Comparison of ENCODE assay signal across 23 cellular contexts in genomic region chr16:47853635-47854034, GRCh38.
"Had no signal": no experiment of that assay in that cellular context is flagged by ENCODE, and none has a peak within 500 bp of the region (broad histone marks: within the 10 kb centered on the region; RNA-seq: fewer than 3 reads in every experiment).

No MANE protein-coding gene starts in this region.

- H3K27ac ChIP-seq: brain microvascular endothelial cell, neural progenitor cell, spleen, suprapubic skin, tibial artery had no signal

- DNase-seq: activated B cell treated with CpG ODN at 0.5 μM for 24 hours; activated CD4-positive, alpha-beta T cell treated with anti-CD3 and anti-CD28 coated beads, Interleukin-2, amount 50 U/mL, for 1 hour; activated CD8-positive, alpha-beta T cell treated with anti-CD3 and anti-CD28 coated beads for 36 hours; activated gamma-delta T cell treated with Interleukin-2 at 50 U/mL for 16 hours; activated naive CD4-positive, alpha-beta T cell treated with anti-CD3 and anti-CD28 coated beads, Interleukin-2, amount 50 U/mL, for 16 hours; activated T-cell treated with anti-CD3 and anti-CD28 coated beads, Interleukin-2, amount 50 U/mL, for 4 hours; amniotic stem cell; brain microvascular endothelial cell; endodermal cell; foreskin melanocyte; midbrain; naive thymus-derived CD4-positive, alpha-beta T cell; posterior cingulate gyrus; right cardiac atrium; spleen; stimulated activated naive CD4-positive, alpha-beta T cell; T-helper 2 cell; tibial artery had no signal

- H3K9me3 Mint-ChIP-seq: activated B cell treated with CpG ODN at 0.5 μM for 24 hours, endodermal cell had no signal

- H3K4me3 ChIP-seq: neural progenitor cell, spleen, suprapubic skin, tibial artery had no signal

- H3K27ac Mint-ChIP-seq: activated B cell treated with CpG ODN at 0.5 μM for 24 hours; activated CD8-positive, alpha-beta T cell treated with anti-CD3 and anti-CD28 coated beads for 36 hours; activated T-helper 17 cell treated with anti-CD3 and anti-CD28 coated beads, Interleukin-2, amount 50 U/mL, for 72 hours; dendritic cell treated with granulocyte-macrophage colony-stimulating factor and Interleukin-4, amounts not matched to agents 40 ng/mL and 50 ng/mL, for 4 days; endodermal cell; naive thymus-derived CD4-positive, alpha-beta T cell had no signal

- H3K27me3 Mint-ChIP-seq: activated CD8-positive, alpha-beta T cell treated with anti-CD3 and anti-CD28 coated beads for 36 hours; dendritic cell treated with granulocyte-macrophage colony-stimulating factor and Interleukin-4, amounts not matched to agents 40 ng/mL and 50 ng/mL, for 4 days had no signal

- H3K4me1 ChIP-seq: spleen, tibial artery had no signal

- H3K4me3 Mint-ChIP-seq: activated B cell treated with CpG ODN at 0.5 μM for 24 hours; activated CD8-positive, alpha-beta T cell treated with anti-CD3 and anti-CD28 coated beads for 36 hours; activated T-cell treated with anti-CD3 and anti-CD28 coated beads, Interleukin-2, amount 50 U/mL, for 4 hours; activated T-helper 17 cell treated with anti-CD3 and anti-CD28 coated beads, Interleukin-2, amount 50 U/mL, for 72 hours; dendritic cell treated with granulocyte-macrophage colony-stimulating factor and Interleukin-4, amounts not matched to agents 40 ng/mL and 50 ng/mL, for 4 days; endodermal cell; naive thymus-derived CD4-positive, alpha-beta T cell; neural progenitor cell had no signal

- H3K36me3 ChIP-seq: brain microvascular endothelial cell, neural progenitor cell, spleen, suprapubic skin, tibial artery had no signal

- H3K9me3 ChIP-seq: spleen, suprapubic skin, tibial artery had no signal

- H3K4me1 Mint-ChIP-seq: activated B cell treated with CpG ODN at 0.5 μM for 24 hours; activated T-helper 17 cell treated with anti-CD3 and anti-CD28 coated beads, Interleukin-2, amount 50 U/mL, for 72 hours; naive thymus-derived CD4-positive, alpha-beta T cell had no signal

- H3K27me3 ChIP-seq: brain microvascular endothelial cell, neural progenitor cell, suprapubic skin, tibial artery had no signal

- ATAC-seq: activated CD8-positive, alpha-beta T cell treated with anti-CD3 and anti-CD28 coated beads for 36 hours; activated T-cell treated with anti-CD3 and anti-CD28 coated beads, Interleukin-2, amount 50 U/mL, for 4 hours; activated T-helper 17 cell treated with anti-CD3 and anti-CD28 coated beads, Interleukin-2, amount 50 U/mL, for 72 hours; esophagus mucosa; naive thymus-derived CD4-positive, alpha-beta T cell; right cardiac atrium had no signal
